In the genomic region with DNA sequence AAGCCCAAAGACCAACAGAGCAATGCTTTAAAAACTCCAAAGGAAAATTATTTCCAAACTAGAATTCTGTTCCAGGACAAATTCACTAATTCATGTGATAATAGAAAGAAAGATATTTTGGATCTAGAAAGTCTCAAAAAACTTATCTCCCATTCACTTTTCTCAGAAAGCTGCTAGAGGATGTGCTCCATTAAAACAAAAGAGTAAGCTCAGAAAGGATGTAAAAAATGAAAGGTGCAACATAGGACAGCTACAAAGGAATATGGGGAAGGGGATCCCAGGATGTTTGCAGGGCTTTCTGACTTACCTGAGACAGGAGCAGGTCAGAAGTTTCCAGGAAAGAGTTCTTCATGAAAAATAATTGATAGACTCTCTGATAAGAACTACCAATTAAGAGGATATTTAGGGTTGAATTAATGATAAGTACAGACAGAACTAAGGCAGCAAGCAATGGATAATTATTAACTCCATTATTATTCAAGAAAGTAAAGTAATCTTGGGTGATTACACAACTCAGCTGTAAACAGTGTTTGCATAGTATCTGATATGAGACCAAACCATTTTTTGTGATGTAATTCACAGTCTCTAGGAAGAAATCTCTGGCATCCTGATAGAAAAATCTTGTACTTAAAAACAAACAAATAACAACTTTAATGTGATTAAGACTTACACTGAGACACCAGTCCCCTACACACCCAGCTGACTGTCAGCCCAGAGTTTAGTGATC, we compare ENCODE assay signal across 31 cellular contexts. TPM values are rescaled to one million over a fixed set of nuclear protein-coding genes. Genes with fewer than 3 reads are reported as not detected.
"Had no signal": no experiment of that assay in that cellular context is flagged by ENCODE, and none has a peak within 500 bp of the region (broad histone marks: within the 10 kb centered on the region; RNA-seq: fewer than 3 reads in every experiment).

No MANE protein-coding gene starts in this region.

- H3K27me3 ChIP-seq: adrenal gland, breast epithelium, MG63, SJCRH30 had no signal

- H3K27ac ChIP-seq: adrenal gland, breast epithelium, SJCRH30, WERI-Rb-1 had no signal

- DNase-seq: activated CD4-positive, alpha-beta T cell treated with anti-CD3 and anti-CD28 coated beads for 4 hours; activated CD8-positive, alpha-beta memory T cell treated with anti-CD3 and anti-CD28 coated beads, Interleukin-2, amount 50 U/mL, for 4 hours; activated CD8-positive, alpha-beta T cell treated with anti-CD3 and anti-CD28 coated beads for 36 hours; activated gamma-delta T cell treated with Interleukin-2 at 50 U/mL for 16 hours; activated naive CD4-positive, alpha-beta T cell treated with anti-CD3 and anti-CD28 coated beads, Interleukin-2, amount 10 ng/mL, durations not matched to agents 7 days and 5 days; activated naive CD8-positive, alpha-beta T cell treated with anti-CD3 and anti-CD28 coated beads for 36 hours; activated T-cell treated with anti-CD3 and anti-CD28 coated beads, Interleukin-2, amount 50 U/mL, for 72 hours; adrenal gland; aorta; caudate nucleus; MG63; MV-4-11; NCI-H1092 treated with DMSO at 0.1 percent for 48 hours; NCI-H1417 treated with DMSO at 0.1 percent for 48 hours; NCI-H1694; NCI-H2029; NCI-H2107; NCI-H2171 treated with DMSO at 0.1 percent for 48 hours; NCI-H345; NCI-H510A; NCI-H526 treated with DMSO at 0.1 percent for 48 hours; NCI-H82; SJCRH30; SK-N-SH; T-helper 1 cell; WERI-Rb-1 had no signal

- H3K9me3 ChIP-seq: adrenal gland, MG63 had no signal

- H3K4me1 ChIP-seq: adrenal gland, breast epithelium had no signal

- H3K4me2 ChIP-seq: SK-N-SH had no signal

- H3K36me3 ChIP-seq: adrenal gland, breast epithelium, WERI-Rb-1 had no signal

- H3K9ac ChIP-seq: SK-N-SH had no signal

- H3K4me3 ChIP-seq: adrenal gland, breast epithelium, MG63, SJCRH30 had no signal

RNA-seq across cellular contexts. Expression of a gene that starts 24.7 kb away (rescaled TPM):
- total RNA-seq: activated CD8-positive, alpha-beta T cell treated with anti-CD3 and anti-CD28 coated beads for 36 hours; activated naive CD8-positive, alpha-beta T cell treated with anti-CD3 and anti-CD28 coated beads for 36 hours; activated T-cell treated with anti-CD3 and anti-CD28 coated beads, Interleukin-2, amount 50 U/mL, for 72 hours; activated T-helper 2 cell treated with anti-CD3 and anti-CD28 coated beads, Interferon-gamma antibody, Interleukin-2, Interleukin-4, amounts not matched to agents 10 μg/mL and 5 μg/mL and 100 μg/mL, durations not matched to agents 14 hours and 24 hours and 36 hours; adrenal gland; aorta; breast epithelium; OCI-LY7; RPMI7951; T-helper 2 cell treated with Interferon-gamma antibody and Interleukin-4, amounts not matched to agents 100 ng/mL and 5 ng/mL, for 36 hours had no signal
- polyA plus RNA-seq: adrenal gland, aorta, SK-N-SH had no signal
